12 cellular contexts compared by ENCODE assay signal in genomic region chr9:137613259-137613658, GRCh38. TPM values are rescaled to one million over a fixed set of nuclear protein-coding genes. Genes with fewer than 3 reads are reported as not detected.
DNase-seq lines count a peak whose midpoint lies in the region; ATAC-seq and TF ChIP-seq lines count a peak whose summit lies in the region.
"Had no signal": no experiment of that assay in that cellular context is flagged by ENCODE, and none has a peak within 500 bp of the region (broad histone marks: within the 10 kb centered on the region; RNA-seq: fewer than 3 reads in every experiment).

No MANE protein-coding gene starts in this region.

- H3K4me1 Mint-ChIP-seq in progenitor cell of endocrine pancreas (ENCODE audit: low read depth) = peaks cover 18% of the 10 kb centered on the region

- POLR2A ChIA-PET in PC-9 (lab: Charles Lee; ENCODE audit: unreplicated experiment) = no interaction called here

- TF ChIP-seq CTCF in C4-2B (conservative IDR thresholded peaks at IDR 0.05) = no peak
- TF ChIP-seq CTCF in PC-9 (conservative IDR thresholded peaks at IDR 0.05) = no peak
- no peak for TF ChIP-seq CTCF in progenitor cell of endocrine pancreas (IDR thresholded peaks at IDR 0.05; ENCODE audit: unreplicated experiment)

- intact Hi-C loops in PC-9 (cut with micrococcal nuclease; ENCODE audit: unreplicated experiment) = loop anchor here (2.0 to 10.0 kb wide), 4 partner anchors 34 to 371 kb away; partner anchors contain the start of genes DPH7, MRPL41, PNPLA7 and TUBB4B

- H3K4me1 ChIP-seq in PC-9 (replicated peaks; ENCODE audit: insufficient read depth) = peaks cover 72% of the 10 kb centered on the region

- H3K27me3 Mint-ChIP-seq in progenitor cell of endocrine pancreas = no peaks in the 10 kb centered on the region
- H3K27me3 Mint-ChIP-seq: activated CD4-positive, alpha-beta T cell treated with anti-CD3 and anti-CD28 coated beads for 36 hours had no signal

- no peaks in the 10 kb centered on the region for H3K9me3 ChIP-seq in PC-9 (ENCODE audit: insufficient read depth, low read depth)

- peak overlapping the region; percentile 79 for H3K27ac Mint-ChIP-seq in progenitor cell of endocrine pancreas
- H3K27ac Mint-ChIP-seq: activated CD4-positive, alpha-beta T cell treated with anti-CD3 and anti-CD28 coated beads for 36 hours had no signal

- BruUV-seq in PC-9 (replicated peaks; lab: Mats Ljungman, UMichigan) = no TSS peak

- no peak overlapping the region for H2AFZ ChIP-seq in PC-9

- CTCF ChIA-PET in PC-9 (lab: Charles Lee) = no interaction called here

- H3K79me2 ChIP-seq in PC-9 (ENCODE audit: low read depth) = peaks cover 67% of the 10 kb centered on the region

- ATAC-seq in GM21529 (IDR thresholded peaks at IDR 0.05; ENCODE audit: unreplicated experiment) = no peak
- ATAC-seq: activated CD4-positive, alpha-beta T cell treated with anti-CD3 and anti-CD28 coated beads for 36 hours had no signal

- peaks cover 8% of the 10 kb centered on the region; the same call in 1 of the 2 replicates for H3K36me3 ChIP-seq in PC-9 (ENCODE audit: low read depth)

- no peaks in the 10 kb centered on the region for H3K27me3 ChIP-seq in PC-9 (ENCODE audit: insufficient read depth, low read depth)

- DNase-seq in PC-9 (no peak), epithelial cell of prostate (ENCODE audit: low read depth, low spot score) (no peak), progenitor cell of endocrine pancreas (ENCODE audit: low spot score, unreplicated experiment) (no peak), AG08396 (ENCODE audit: low spot score) (no peak), caudate nucleus (lab: John Stamatoyannopoulos, UW) (no peak), NCI-H146 (lab: John Stamatoyannopoulos, UW) (no peak)
- DNase-seq: activated CD4-positive, alpha-beta T cell treated with anti-CD3 and anti-CD28 coated beads for 36 hours; anterior cingulate cortex; effector CD4-positive, alpha-beta T cell; SW 1271 had no signal

- H3K27ac ChIP-seq in C4-2B (peak overlapping the region; percentile 97), PC-9 (peak overlapping the region; percentile 97), epithelial cell of prostate (peak overlapping the region; percentile 99), caudate nucleus (ENCODE audit: low read depth, low read length) (no peak overlapping the region)

- H3K4me2 ChIP-seq in PC-9 = peak overlapping the region; percentile 78

- H3K9me2 ChIP-seq in PC-9 (ENCODE audit: insufficient read depth) = no peaks in the 10 kb centered on the region

- H3K4me3 Mint-ChIP-seq in progenitor cell of endocrine pancreas (ENCODE audit: low read depth) = no peak overlapping the region
- H3K4me3 Mint-ChIP-seq: activated CD4-positive, alpha-beta T cell treated with anti-CD3 and anti-CD28 coated beads for 36 hours had no signal

- H3F3A ChIP-seq in PC-9 (ENCODE audit: insufficient read depth, low read depth) = peaks cover 53% of the 10 kb centered on the region

- H3K9me3 Mint-ChIP-seq in progenitor cell of endocrine pancreas (ENCODE audit: low read depth) = no peaks in the 10 kb centered on the region

- H4K20me1 ChIP-seq in PC-9 (ENCODE audit: insufficient read depth) = no peaks in the 10 kb centered on the region

- H3K36me3 Mint-ChIP-seq in progenitor cell of endocrine pancreas (ENCODE audit: insufficient read depth) = peaks cover 2% of the 10 kb centered on the region

- H3K4me3 ChIP-seq in PC-9 = no peak overlapping the region; the same call in 1 of the 2 replicates

RNA-seq across cellular contexts. Expression of gene EHMT1, which starts 5.5 kb away (rescaled TPM):
- total RNA-seq in PC-9 (2021) (111 and 116 TPM in 2 replicates), progenitor cell of endocrine pancreas (159 and 167 TPM in 2 replicates)

RNA-seq across cellular contexts. Expression of gene ARRDC1, which starts 7.8 kb away (rescaled TPM):
- 116 and 127 TPM in 2 replicates for total RNA-seq in PC-9 (2021)
- total RNA-seq in progenitor cell of endocrine pancreas = 64.0 and 74.9 TPM in 2 replicates

RNA-seq across cellular contexts. Expression of gene ZMYND19, which starts 22.9 kb away (rescaled TPM):
- total RNA-seq in PC-9 (2021) = 47.7 and 49.2 TPM in 2 replicates
- total RNA-seq in progenitor cell of endocrine pancreas = 35.7 and 38.8 TPM in 2 replicates

RNA-seq across cellular contexts. Expression of gene DPH7, which starts 34.5 kb away (rescaled TPM):
- total RNA-seq in PC-9 (2021) (48.5 and 52.2 TPM in 2 replicates), progenitor cell of endocrine pancreas (58.8 and 64.0 TPM in 2 replicates)
